Comparison of ENCODE assay signal across 21 cellular contexts in the genomic region with DNA sequence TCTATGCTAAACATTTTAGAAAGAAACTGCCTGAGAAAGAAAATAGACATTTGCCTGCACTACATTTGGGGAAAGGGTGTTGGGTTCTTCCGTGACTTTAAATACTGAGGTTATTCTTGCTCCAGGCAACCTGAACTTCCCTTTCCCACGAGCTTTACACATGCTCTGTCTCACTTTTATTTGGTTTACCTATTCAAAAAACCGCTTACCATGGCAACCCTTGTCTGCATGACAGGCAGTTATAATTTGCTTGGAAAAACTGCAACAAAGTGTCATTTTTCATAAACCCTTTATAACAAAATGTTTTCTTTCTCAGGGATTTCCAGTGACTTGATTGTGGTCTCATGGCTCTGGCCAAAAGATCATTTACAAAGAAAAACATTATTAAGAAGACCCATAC.
"Had no signal": no experiment of that assay in that cellular context is flagged by ENCODE, and none has a peak within 500 bp of the region (broad histone marks: within the 10 kb centered on the region; RNA-seq: fewer than 3 reads in every experiment).

No MANE protein-coding gene starts in this region.

- H3K4me1 ChIP-seq: colonic mucosa, esophagus squamous epithelium, gastrocnemius medialis, heart right ventricle, left lung, lower lobe of right lung had no signal

- H3K27me3 ChIP-seq: colonic mucosa, esophagus squamous epithelium, gastrocnemius medialis, heart right ventricle, left lung had no signal

- H3K9me3 ChIP-seq: esophagus squamous epithelium, lower lobe of right lung had no signal

- H3K4me3 ChIP-seq: colonic mucosa, esophagus squamous epithelium, gastrocnemius medialis, heart right ventricle, left lung, lower lobe of right lung, mucosa of descending colon had no signal

- DNase-seq: colonic mucosa; cortex of kidney; effector CD8-positive, alpha-beta T cell; effector memory CD8-positive, alpha-beta T cell; endodermal cell; erythroblast; esophagus squamous epithelium; foreskin fibroblast; foreskin melanocyte; gastrocnemius medialis; glutamatergic neuron; heart right ventricle; hippocampal formation; left cardiac atrium; left lung; left ventricle myocardium superior; lower lobe of right lung; mesenchymal stem cell; mucosa of descending colon; naive B cell had no signal

- H3K36me3 ChIP-seq: colonic mucosa, esophagus squamous epithelium, gastrocnemius medialis, heart right ventricle, left lung, lower lobe of right lung had no signal

- H3K27ac ChIP-seq: colonic mucosa, epithelial cell of prostate, esophagus squamous epithelium, gastrocnemius medialis, heart right ventricle, left lung, lower lobe of right lung had no signal
